Comparison of ENCODE assay signal across 37 cellular contexts in the genomic region with DNA sequence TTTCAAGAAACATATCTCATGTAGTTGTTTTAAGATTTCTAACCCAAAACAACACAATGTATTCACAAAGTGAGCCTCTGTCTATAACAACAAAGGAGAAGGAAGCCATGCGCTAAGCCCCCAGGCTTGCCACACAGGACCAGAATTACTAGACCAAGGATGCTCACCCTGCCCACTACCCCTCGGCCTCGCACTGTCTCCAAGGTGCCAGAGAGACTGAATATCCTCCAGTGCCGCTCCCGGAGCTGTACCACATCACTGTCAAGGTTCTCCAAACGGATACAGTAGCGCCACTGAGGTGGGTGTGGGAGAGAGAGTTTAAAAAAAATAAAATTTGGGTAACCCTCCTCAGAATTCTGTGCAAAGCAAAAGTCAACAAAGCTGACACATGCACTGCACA. TPM values are rescaled to one million over a fixed set of nuclear protein-coding genes. Genes with fewer than 3 reads are reported as not detected.
"Had no signal": no experiment of that assay in that cellular context is flagged by ENCODE, and none has a peak within 500 bp of the region (broad histone marks: within the 10 kb centered on the region; RNA-seq: fewer than 3 reads in every experiment).

No MANE protein-coding gene starts in this region.

- H3K27ac ChIP-seq: adrenal gland, breast epithelium, cardiac muscle cell, coronary artery, dorsolateral prefrontal cortex, esophagus muscularis mucosa, foreskin keratinocyte, gastrocnemius medialis, WERI-Rb-1 had no signal

- H3K4me3 Mint-ChIP-seq: activated B cell treated with CpG ODN at 0.5 μM for 24 hours; activated CD8-positive, alpha-beta T cell treated with anti-CD3 and anti-CD28 coated beads for 36 hours; activated naive CD4-positive, alpha-beta T cell treated with anti-CD3 and anti-CD28 coated beads, Interleukin-2, amount 50 U/mL, for 24 hours; activated naive CD8-positive, alpha-beta T cell treated with anti-CD3 and anti-CD28 coated beads for 36 hours; activated naive CD8-positive, alpha-beta T cell treated with anti-CD3 and anti-CD28 coated beads, Interleukin-2, amount 50 U/mL, for 24 hours; activated T-cell treated with anti-CD3 and anti-CD28 coated beads, Interleukin-2, amount 50 U/mL, for 4 hours; brain; dendritic cell treated with granulocyte-macrophage colony-stimulating factor and Interleukin-4, amounts not matched to agents 40 ng/mL and 50 ng/mL, for 4 days; T-cell; T-helper 1 cell treated with Interleukin-12 subunit alpha and Interleukin-12 subunit beta and Interleukin-4 antibody, amounts not matched to agents 30 μg/mL and 1 μg/mL, for 36 hours; T-helper 2 cell treated with Interferon-gamma antibody and Interleukin-4, amounts not matched to agents 5 μg/mL and 100 μg/mL, for 36 hours had no signal

- H3K4me1 Mint-ChIP-seq: brain had no signal

- H3K27ac Mint-ChIP-seq: activated B cell treated with CpG ODN at 0.5 μM for 24 hours; activated CD8-positive, alpha-beta T cell treated with anti-CD3 and anti-CD28 coated beads for 36 hours; activated naive CD4-positive, alpha-beta T cell treated with anti-CD3 and anti-CD28 coated beads, Interleukin-2, amount 50 U/mL, for 24 hours; activated naive CD8-positive, alpha-beta T cell treated with anti-CD3 and anti-CD28 coated beads for 36 hours; activated naive CD8-positive, alpha-beta T cell treated with anti-CD3 and anti-CD28 coated beads, Interleukin-2, amount 50 U/mL, for 24 hours; brain; dendritic cell treated with granulocyte-macrophage colony-stimulating factor and Interleukin-4, amounts not matched to agents 40 ng/mL and 50 ng/mL, for 4 days; T-cell; T-helper 1 cell treated with Interleukin-12 subunit alpha and Interleukin-12 subunit beta and Interleukin-4 antibody, amounts not matched to agents 30 μg/mL and 1 μg/mL, for 36 hours; T-helper 2 cell treated with Interferon-gamma antibody and Interleukin-4, amounts not matched to agents 5 μg/mL and 100 μg/mL, for 36 hours had no signal

- H3K36me3 ChIP-seq: breast epithelium had no signal

- H3K27me3 ChIP-seq: adrenal gland, breast epithelium, cardiac muscle cell, dorsolateral prefrontal cortex, esophagus muscularis mucosa, foreskin keratinocyte, gastrocnemius medialis had no signal

- H3K4me3 ChIP-seq: adrenal gland, breast epithelium, cardiac muscle cell, coronary artery, dorsolateral prefrontal cortex, esophagus muscularis mucosa, gastrocnemius medialis had no signal

- DNase-seq: activated B cell treated with CpG ODN at 0.5 μM for 24 hours; activated CD4-positive, alpha-beta T cell treated with anti-CD3 and anti-CD28 coated beads for 48 hours; activated CD4-positive, alpha-beta T cell treated with anti-CD3 and anti-CD28 coated beads, Interleukin-2, amount 50 U/mL, for 1 hour; activated CD4-positive, alpha-beta T cell treated with anti-CD3 and anti-CD28 coated beads, Interleukin-2, amount 50 U/mL, for 48 hours; activated CD8-positive, alpha-beta memory T cell treated with anti-CD3 and anti-CD28 coated beads for 24 hours; activated CD8-positive, alpha-beta T cell treated with anti-CD3 and anti-CD28 coated beads for 36 hours; activated effector memory CD4-positive, alpha-beta T cell treated with Interleukin-2 at 50 U/mL for 16 hours; activated gamma-delta T cell treated with Interleukin-2 at 50 U/mL for 16 hours; activated naive CD4-positive, alpha-beta T cell treated with Interleukin-2 at 50 U/mL for 16 hours; activated naive CD8-positive, alpha-beta T cell treated with anti-CD3 and anti-CD28 coated beads for 36 hours; activated naive CD8-positive, alpha-beta T cell treated with anti-CD3 and anti-CD28 coated beads, Interleukin-2, amount 50 U/mL, for 24 hours; activated T-cell treated with anti-CD3 and anti-CD28 coated beads, Interleukin-2, amount 50 U/mL, for 4 hours; adrenal gland; amygdala; aorta; central memory CD4-positive, alpha-beta T cell; cerebellar nuclear complex; dorsolateral prefrontal cortex; effector memory CD4-positive, alpha-beta T cell; erythroblast; foreskin keratinocyte; gastrocnemius medialis; glutamatergic neuron; SW 1271; T-cell; T1000; WERI-Rb-1 had no signal

- H3K27me3 Mint-ChIP-seq: activated B cell treated with CpG ODN at 0.5 μM for 24 hours; activated CD8-positive, alpha-beta T cell treated with anti-CD3 and anti-CD28 coated beads for 36 hours; activated naive CD4-positive, alpha-beta T cell treated with anti-CD3 and anti-CD28 coated beads, Interleukin-2, amount 50 U/mL, for 24 hours; activated naive CD8-positive, alpha-beta T cell treated with anti-CD3 and anti-CD28 coated beads for 36 hours; activated naive CD8-positive, alpha-beta T cell treated with anti-CD3 and anti-CD28 coated beads, Interleukin-2, amount 50 U/mL, for 24 hours; brain; dendritic cell treated with granulocyte-macrophage colony-stimulating factor and Interleukin-4, amounts not matched to agents 40 ng/mL and 50 ng/mL, for 4 days; T-cell had no signal

- H3K9me3 ChIP-seq: adrenal gland, breast epithelium, esophagus muscularis mucosa, gastrocnemius medialis had no signal

- ATAC-seq: activated CD4-positive, CD25-positive, alpha-beta regulatory T cell treated with anti-CD3 and anti-CD28 coated beads, Interleukin-2, amount 50 U/mL, for 24 hours; activated CD8-positive, alpha-beta T cell treated with anti-CD3 and anti-CD28 coated beads for 36 hours; activated naive CD8-positive, alpha-beta T cell treated with anti-CD3 and anti-CD28 coated beads, Interleukin-2, amount 50 U/mL, for 24 hours; activated T-cell treated with anti-CD3 and anti-CD28 coated beads, Interleukin-2, amount 50 U/mL, for 4 hours; foreskin keratinocyte; gastrocnemius medialis; T-cell had no signal

- H3K9me3 Mint-ChIP-seq: activated B cell treated with CpG ODN at 0.5 μM for 24 hours; activated CD8-positive, alpha-beta T cell treated with anti-CD3 and anti-CD28 coated beads for 36 hours; activated naive CD4-positive, alpha-beta T cell treated with anti-CD3 and anti-CD28 coated beads, Interleukin-2, amount 50 U/mL, for 24 hours; activated naive CD8-positive, alpha-beta T cell treated with anti-CD3 and anti-CD28 coated beads for 36 hours; activated naive CD8-positive, alpha-beta T cell treated with anti-CD3 and anti-CD28 coated beads, Interleukin-2, amount 50 U/mL, for 24 hours; activated T-cell treated with anti-CD3 and anti-CD28 coated beads, Interleukin-2, amount 50 U/mL, for 4 hours; brain; dendritic cell treated with granulocyte-macrophage colony-stimulating factor and Interleukin-4, amounts not matched to agents 40 ng/mL and 50 ng/mL, for 4 days; T-cell; T-helper 1 cell treated with Interleukin-12 subunit alpha and Interleukin-12 subunit beta and Interleukin-4 antibody, amounts not matched to agents 30 μg/mL and 1 μg/mL, for 36 hours; T-helper 2 cell treated with Interferon-gamma antibody and Interleukin-4, amounts not matched to agents 5 μg/mL and 100 μg/mL, for 36 hours had no signal

RNA-seq across cellular contexts. Expression of gene SEBOX, which starts 14.7 kb away (rescaled TPM):
- total RNA-seq: activated B cell treated with CpG ODN at 0.5 μM for 24 hours; activated CD8-positive, alpha-beta T cell treated with anti-CD3 and anti-CD28 coated beads for 36 hours; activated naive CD8-positive, alpha-beta T cell treated with anti-CD3 and anti-CD28 coated beads for 36 hours; activated T-cell treated with anti-CD3 and anti-CD28 coated beads, Interleukin-2, amount 50 U/mL, for 4 hours; adrenal gland; aorta; breast epithelium; cardiac muscle cell; dorsolateral prefrontal cortex; esophagus muscularis mucosa; foreskin keratinocyte; gastrocnemius medialis; T-cell had no signal
- polyA plus RNA-seq: adrenal gland, aorta, foreskin keratinocyte had no signal

RNA-seq across cellular contexts. Expression of gene VTN, which starts 19.8 kb away (rescaled TPM):
- total RNA-seq: foreskin keratinocyte had no signal
